ENCODE assay signal across 8 cellular contexts in genomic region chr1:182389619-182390047, GRCh38. TPM values are rescaled to one million over a fixed set of nuclear protein-coding genes. Genes with fewer than 3 reads are reported as not detected.
DNase-seq lines count a peak whose midpoint lies in the region; TF ChIP-seq lines count a peak whose summit lies in the region.

No MANE protein-coding gene starts in this region.

- DNase-seq in DMS 273 (lab: John Stamatoyannopoulos, UW; ENCODE audit: unreplicated experiment) (peak; percentile 18), DMS 273 treated with DMSO at 0.1 percent for 48 hours (lab: John Stamatoyannopoulos, UW) (no peak), NOMO-1 treated with dmso at 0.1 percent for 144 hours (lab: John Stamatoyannopoulos, UW; ENCODE audit: unreplicated experiment) (peak; percentile 25), colonic mucosa (peak; percentile 50), mucosa of gallbladder (ENCODE audit: low spot score) (peak; percentile 31), cerebellar nuclear complex (lab: John Stamatoyannopoulos, UW) (no peak), SHP77 treated with DMSO at 0.1 percent for 48 hours (lab: John Stamatoyannopoulos, UW) (no peak), DMS153 (lab: John Stamatoyannopoulos, UW) (no peak)

- H3K36me3 ChIP-seq in colonic mucosa, result peaks cover 18% of the 10 kb centered on the region

- H3K27me3 ChIP-seq in colonic mucosa, result no peaks in the 10 kb centered on the region

- peak overlapping the region; percentile 80 for H3K4me3 ChIP-seq in colonic mucosa

- no peak for TF ChIP-seq CTCF in colonic mucosa (IDR thresholded peaks at IDR 0.05)

- intact Hi-C loops in colonic mucosa (cut with DNase I), result no loop called here

- H3K4me1 ChIP-seq in colonic mucosa, result no peaks in the 10 kb centered on the region

- no peaks in the 10 kb centered on the region for H3K9me3 ChIP-seq in colonic mucosa

- H3K27ac ChIP-seq in colonic mucosa, result peak overlapping the region; percentile 98

- peak overlapping the region; percentile 96 for H3K9ac ChIP-seq in colonic mucosa (ENCODE audit: low read depth in 2 of 2, low read length in 2 of 2)

RNA-seq across cellular contexts. Expression of gene GLUL, which starts 2.0 kb away (rescaled TPM):
- total RNA-seq in colonic mucosa (100 to 1,000 TPM; 343 to 428 TPM), mucosa of gallbladder (356 TPM)

RNA-seq across cellular contexts. Expression of gene TEDDM1, which starts 10.8 kb away (rescaled TPM):
- total RNA-seq in colonic mucosa (not detected), mucosa of gallbladder (not detected)

Comparison
In these comparisons a context has a peak if more than half of its experiments do, and no peak if none do; other contexts are left out.
1. DNase-seq: peak in DMS 273 (single experiment), NOMO-1 treated with dmso at 0.1 percent for 144 hours (single experiment), colonic mucosa (single experiment) and mucosa of gallbladder (single experiment); none in DMS 273 treated with DMSO at 0.1 percent for 48 hours (single experiment), cerebellar nuclear complex (0 of 2), SHP77 treated with DMSO at 0.1 percent for 48 hours (single experiment) and DMS153 (single experiment).